In genomic region chr21:39661121-39661520, GRCh38 we compare ENCODE assay signal across 1 cellular context.
TF ChIP-seq lines count a peak whose summit lies in the region.

No MANE protein-coding gene starts in this region.

TF ChIP-seq in SK-N-SH, 30 proteins besides CTCF, POLR2A, EP300 and RAD21 (continued from another document):
- TF ChIP-seq REST (IDR thresholded peaks at IDR 0.05; ENCODE audit: low read depth, low read length) (no peak), PBX3 (IDR thresholded peaks at IDR 0.05) (no peak), FOSL2 (IDR thresholded peaks at IDR 0.05; ENCODE audit: borderline replicate concordance, low read depth) (no peak), RCOR1 (IDR thresholded peaks at IDR 0.05; ENCODE audit: low read length) (no peak), USF2 (IDR thresholded peaks at IDR 0.05; ENCODE audit: borderline replicate concordance, low read depth, low read length) (no peak), MEF2A (IDR thresholded peaks at IDR 0.05; ENCODE audit: borderline replicate concordance, low read depth) (no peak), GABPA (IDR thresholded peaks at IDR 0.05; ENCODE audit: low read depth) (no peak), POLR2AphosphoS5 (IDR thresholded peaks at IDR 0.05; ENCODE audit: low read depth, low read length) (no peak), SMC3 (IDR thresholded peaks at IDR 0.05; ENCODE audit: low read depth, low read length) (no peak), MXI1 (IDR thresholded peaks at IDR 0.05; ENCODE audit: low read depth, low read length) (no peak), TCF12 (IDR thresholded peaks at IDR 0.05) (no peak), USF1 (IDR thresholded peaks at IDR 0.05; ENCODE audit: borderline replicate concordance, low read depth) (no peak)
- TF ChIP-seq, protein P1, sequence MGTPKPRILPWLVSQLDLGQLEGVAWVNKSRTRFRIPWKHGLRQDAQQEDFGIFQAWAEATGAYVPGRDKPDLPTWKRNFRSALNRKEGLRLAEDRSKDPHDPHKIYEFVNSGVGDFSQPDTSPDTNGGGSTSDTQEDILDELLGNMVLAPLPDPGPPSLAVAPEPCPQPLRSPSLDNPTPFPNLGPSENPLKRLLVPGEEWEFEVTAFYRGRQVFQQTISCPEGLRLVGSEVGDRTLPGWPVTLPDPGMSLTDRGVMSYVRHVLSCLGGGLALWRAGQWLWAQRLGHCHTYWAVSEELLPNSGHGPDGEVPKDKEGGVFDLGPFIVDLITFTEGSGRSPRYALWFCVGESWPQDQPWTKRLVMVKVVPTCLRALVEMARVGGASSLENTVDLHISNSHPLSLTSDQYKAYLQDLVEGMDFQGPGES (IDR thresholded peaks at IDR 0.05; ENCODE audit: low read depth, low read length) = no peak
